ENCODE assay signal across 28 cellular contexts in genomic region chr4:83664741-83665140, GRCh38.
"Had no signal": no experiment of that assay in that cellular context is flagged by ENCODE, and none has a peak within 500 bp of the region (broad histone marks: within the 10 kb centered on the region; RNA-seq: fewer than 3 reads in every experiment).

No MANE protein-coding gene starts in this region.

- H3K27me3 Mint-ChIP-seq: stimulated activated naive CD8-positive, alpha-beta T cell treated with anti-CD3 and anti-CD28 coated beads, Interleukin-15, Interleukin-2, amounts not matched to agents 100 ng/mL and 50 ng/mL, for 24 hours had no signal

- ATAC-seq: natural killer cell; psoas muscle; right cardiac atrium; stimulated activated effector memory CD8-positive, alpha-beta T cell treated with anti-CD3 and anti-CD28 coated beads, Interleukin-12 subunit alpha, Interleukin-12 subunit beta, amount 100 ng/mL, for 72 hours; stimulated activated naive B cell treated with anti-CD40 and anti-IgM and Interleukin-4, amounts not matched to agents 10 μg/mL and 1 μg/mL and 100 μg/mL, for 72 hours had no signal

- H3K4me3 ChIP-seq: neural progenitor cell, ovary, psoas muscle, sigmoid colon, stomach, thoracic aorta, thyroid gland, tibial nerve, upper lobe of left lung, vagina had no signal

- H3K27ac Mint-ChIP-seq: natural killer cell; nephron; neural progenitor cell; progenitor cell of endocrine pancreas; stimulated activated effector memory CD8-positive, alpha-beta T cell treated with anti-CD3 and anti-CD28 coated beads, Interleukin-12 subunit alpha, Interleukin-12 subunit beta, amount 100 ng/mL, for 72 hours; stimulated activated naive B cell treated with anti-CD40 and anti-IgM and Interleukin-4, amounts not matched to agents 10 μg/mL and 1 μg/mL and 100 μg/mL, for 72 hours; stimulated activated naive CD8-positive, alpha-beta T cell treated with anti-CD3 and anti-CD28 coated beads, Interleukin-15, Interleukin-2, amounts not matched to agents 100 ng/mL and 50 ng/mL, for 24 hours had no signal

- H3K9me3 ChIP-seq: ovary, psoas muscle, sigmoid colon, stomach, thoracic aorta, thyroid gland, tibial nerve, upper lobe of left lung, vagina had no signal

- H3K79me2 ChIP-seq: parathyroid adenoma had no signal

- H2AFZ ChIP-seq: neural progenitor cell, parathyroid adenoma had no signal

- H3K4me1 Mint-ChIP-seq: natural killer cell; nephron; stimulated activated effector memory CD8-positive, alpha-beta T cell treated with anti-CD3 and anti-CD28 coated beads, Interleukin-12 subunit alpha, Interleukin-12 subunit beta, amount 100 ng/mL, for 72 hours; stimulated activated naive B cell treated with anti-CD40 and anti-IgM and Interleukin-4, amounts not matched to agents 10 μg/mL and 1 μg/mL and 100 μg/mL, for 72 hours had no signal

- H3K27me3 ChIP-seq: neural progenitor cell, ovary, sigmoid colon, stomach, thyroid gland, tibial nerve, upper lobe of left lung, vagina had no signal

- H3K4me2 ChIP-seq: neural progenitor cell had no signal

- H3K4me1 ChIP-seq: parathyroid adenoma, psoas muscle, sigmoid colon, stomach, thyroid gland, tibial nerve, upper lobe of left lung, vagina had no signal

- FAIRE-seq: small intestine, urothelium cell line had no signal

- H3K9ac ChIP-seq: neural progenitor cell, parathyroid adenoma had no signal

- H3K36me3 Mint-ChIP-seq: natural killer cell; neural progenitor cell; stimulated activated effector memory CD8-positive, alpha-beta T cell treated with anti-CD3 and anti-CD28 coated beads, Interleukin-12 subunit alpha, Interleukin-12 subunit beta, amount 100 ng/mL, for 72 hours; stimulated activated naive B cell treated with anti-CD40 and anti-IgM and Interleukin-4, amounts not matched to agents 10 μg/mL and 1 μg/mL and 100 μg/mL, for 72 hours had no signal

- DNase-seq: natural killer cell; occipital lobe; ovary; posterior cingulate gyrus; psoas muscle; right cardiac atrium; sigmoid colon; small intestine; stimulated activated CD4-positive, alpha-beta T cell treated with anti-CD3 and anti-CD28 coated beads, Interleukin-15, amount 100 ng/mL, for 24 hours; stimulated activated CD4-positive, alpha-beta T cell treated with anti-CD3 and anti-CD28 coated beads, Interleukin-2, amount 100 ng/mL, for 24 hours; stimulated activated CD4-positive, alpha-beta T cell treated with anti-CD3 and anti-CD28 coated beads, Interleukin-2, amount 100 ng/mL, for 48 hours; stimulated activated CD4-positive, alpha-beta T cell treated with anti-CD3 and anti-CD28 coated beads, Interleukin-4, amount 100 ng/mL, for 24 hours; stimulated activated naive B cell treated with anti-CD40 and anti-IgM and Interleukin-4, amounts not matched to agents 10 μg/mL and 1 μg/mL and 100 μg/mL, for 72 hours; stimulated activated naive CD4-positive, alpha-beta T cell treated with Interleukin-2 at 50 U/mL for 16 hours; stomach; thyroid gland; trophoblast cell; upper lobe of left lung had no signal

- H3K36me3 ChIP-seq: neural progenitor cell, ovary, sigmoid colon, stomach, thoracic aorta, thyroid gland, tibial nerve, upper lobe of left lung, vagina had no signal

- H3K27ac ChIP-seq: neural progenitor cell, ovary, parathyroid adenoma, psoas muscle, sigmoid colon, stomach, thoracic aorta, thyroid gland, tibial nerve, upper lobe of left lung, vagina had no signal

- H3K9me3 Mint-ChIP-seq: natural killer cell; nephron; neural progenitor cell; stimulated activated effector memory CD8-positive, alpha-beta T cell treated with anti-CD3 and anti-CD28 coated beads, Interleukin-12 subunit alpha, Interleukin-12 subunit beta, amount 100 ng/mL, for 72 hours; stimulated activated naive B cell treated with anti-CD40 and anti-IgM and Interleukin-4, amounts not matched to agents 10 μg/mL and 1 μg/mL and 100 μg/mL, for 72 hours; stimulated activated naive CD8-positive, alpha-beta T cell treated with anti-CD3 and anti-CD28 coated beads, Interleukin-15, Interleukin-2, amounts not matched to agents 100 ng/mL and 50 ng/mL, for 24 hours had no signal

- H3K4me3 Mint-ChIP-seq: natural killer cell; nephron; neural progenitor cell; stimulated activated effector memory CD8-positive, alpha-beta T cell treated with anti-CD3 and anti-CD28 coated beads, Interleukin-12 subunit alpha, Interleukin-12 subunit beta, amount 100 ng/mL, for 72 hours; stimulated activated naive B cell treated with anti-CD40 and anti-IgM and Interleukin-4, amounts not matched to agents 10 μg/mL and 1 μg/mL and 100 μg/mL, for 72 hours; stimulated activated naive CD8-positive, alpha-beta T cell treated with anti-CD3 and anti-CD28 coated beads, Interleukin-15, Interleukin-2, amounts not matched to agents 100 ng/mL and 50 ng/mL, for 24 hours had no signal
